10 cellular contexts compared by ENCODE assay signal in the genomic region with DNA sequence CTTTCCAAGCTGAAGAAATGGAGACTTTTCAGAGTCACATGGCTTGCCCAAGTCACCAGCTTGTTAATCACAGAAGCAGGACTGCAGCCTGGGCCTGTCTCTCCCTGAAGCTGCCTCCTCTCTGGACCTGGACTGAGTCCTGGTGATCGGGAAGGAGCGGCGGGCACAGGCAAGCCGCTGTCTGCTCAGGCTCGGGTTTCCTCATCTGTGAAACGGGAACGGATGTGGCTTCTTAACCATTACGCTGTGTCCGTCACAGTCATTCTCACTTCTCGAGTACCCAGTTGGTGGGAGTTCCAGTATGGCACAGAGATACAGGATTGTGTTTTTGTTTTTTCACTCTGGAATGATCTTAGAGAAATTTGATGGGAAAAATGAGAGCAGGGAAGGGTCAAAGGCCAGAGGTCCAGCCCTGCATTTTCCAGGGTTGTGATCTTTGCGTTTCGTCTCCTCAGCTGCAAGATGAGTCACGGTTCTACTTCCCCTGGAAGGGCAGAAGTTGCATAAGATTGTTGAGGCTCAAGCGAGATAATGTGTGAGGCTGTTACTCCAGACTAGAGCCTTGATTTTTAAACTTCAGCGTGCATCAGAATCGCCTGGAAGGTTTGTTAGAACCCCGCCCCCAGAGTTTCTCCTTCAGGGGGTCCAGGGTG. TPM values are rescaled to one million over a fixed set of nuclear protein-coding genes. Genes with fewer than 3 reads are reported as not detected.
DNase-seq lines count a peak whose midpoint lies in the region; ATAC-seq and TF ChIP-seq lines count a peak whose summit lies in the region.
"Had no signal": no experiment of that assay in that cellular context is flagged by ENCODE, and none has a peak within 500 bp of the region (broad histone marks: within the 10 kb centered on the region; RNA-seq: fewer than 3 reads in every experiment).

No MANE protein-coding gene starts in this region.

- H3K18ac ChIP-seq in trophoblast cell (ENCODE audit: low read length): no peak overlapping the region

- no peak overlapping the region for H2BK120ac ChIP-seq in trophoblast cell (ENCODE audit: insufficient read depth, low read length, poor library complexity)

- H4K20me1 ChIP-seq in fibroblast of lung (ENCODE audit: control insufficient read depth, extremely low read depth, insufficient read depth, low read length): no peaks in the 10 kb centered on the region

- no peak overlapping the region for H4K12ac ChIP-seq in trophoblast cell (ENCODE audit: low read depth, low read length)

- TF ChIP-seq CTCF in GM12865 (IDR thresholded peaks at IDR 0.05; ENCODE audit: insufficient read depth, low read depth, low read length, missing control alignments) (no peak), fibroblast of lung (conservative IDR thresholded peaks at IDR 0.05 in 1 of 2, IDR thresholded peaks at IDR 0.05 in 1 of 2; ENCODE audit: low read depth in 1 of 2, low read length in 2 of 2) (no peak)

- no peak overlapping the region for H3K14ac ChIP-seq in trophoblast cell (ENCODE audit: low read length)

- H3K4me3 ChIP-seq in GM12865 (ENCODE audit: low read depth, low read length) (no peak overlapping the region), fibroblast of lung (replicated peaks in 1 of 4; ENCODE audit: control extremely low read depth in 1 of 4, insufficient read depth in 1 of 4, low read depth in 3 of 4, low read length in 4 of 4) (no peak overlapping the region), trophoblast cell (ENCODE audit: low read depth, low read length) (no peak overlapping the region)
- H3K4me3 ChIP-seq: cardiac muscle cell, prostate gland had no signal

- no CpG with 5 or more reads among the region's 17 CpGs for WGBS in trophoblast cell (ENCODE audit: extremely low coverage, insufficient coverage, insufficient read length)

- H3K27me3 ChIP-seq in fibroblast of lung (ENCODE audit: control insufficient read depth, insufficient read depth, low read length) (peaks cover 18% of the 10 kb centered on the region), trophoblast cell (ENCODE audit: insufficient read depth, low read length) (no peaks in the 10 kb centered on the region)
- H3K27me3 ChIP-seq: cardiac muscle cell had no signal

- H3K23ac ChIP-seq in trophoblast cell (ENCODE audit: low read length): no peak overlapping the region

- H3K79me1 ChIP-seq in trophoblast cell (ENCODE audit: low read length): no peaks in the 10 kb centered on the region

- H3K4me1 ChIP-seq in fibroblast of lung (ENCODE audit: control insufficient read depth, extremely low read depth, insufficient read depth, low read length) (no peaks in the 10 kb centered on the region), trophoblast cell (ENCODE audit: control insufficient read depth in 1 of 2, insufficient read depth in 2 of 2, low read length in 2 of 2) (peaks cover 0 to 5% of the 10 kb centered on the region in 2 experiments)
- H3K4me1 ChIP-seq: prostate gland had no signal

- H2AK5ac ChIP-seq in trophoblast cell (ENCODE audit: low read length): no peak overlapping the region

- H3K27ac ChIP-seq in fibroblast of lung (ENCODE audit: insufficient read depth, low read length): no peak overlapping the region
- no peak overlapping the region for H3K27ac ChIP-seq in trophoblast cell (ENCODE audit: low read depth, low read length)
- H3K27ac ChIP-seq: cardiac muscle cell, prostate gland had no signal

- H3K4me2 ChIP-seq in fibroblast of lung (ENCODE audit: extremely low read depth, insufficient read depth, low read length) (no peak overlapping the region), trophoblast cell (ENCODE audit: low read length) (no peak overlapping the region)

- H2AFZ ChIP-seq in fibroblast of lung (ENCODE audit: low read length) (no peak overlapping the region), trophoblast cell (ENCODE audit: insufficient read depth, low read length, poor library complexity) (no peak overlapping the region)

- H3K79me2 ChIP-seq in fibroblast of lung (ENCODE audit: control insufficient read depth, insufficient read depth, low read length): no peaks in the 10 kb centered on the region
- H3K79me2 ChIP-seq in trophoblast cell (ENCODE audit: control insufficient read depth, insufficient read depth, low read length, poor library complexity): no peaks in the 10 kb centered on the region

- H3K9ac ChIP-seq in fibroblast of lung (ENCODE audit: insufficient read depth, low read length): no peak overlapping the region
- no peak overlapping the region for H3K9ac ChIP-seq in trophoblast cell (ENCODE audit: low read length)

- no peak overlapping the region for H4K91ac ChIP-seq in trophoblast cell (ENCODE audit: low read depth, low read length)

- H3K36me3 ChIP-seq in fibroblast of lung (ENCODE audit: control insufficient read depth, insufficient read depth, low read length) (no peaks in the 10 kb centered on the region), trophoblast cell (ENCODE audit: control insufficient read depth in 1 of 2, insufficient read depth in 2 of 2, low read length in 2 of 2) (no peaks in the 10 kb centered on the region)
- H3K36me3 ChIP-seq: cardiac muscle cell, prostate gland had no signal

- no peak overlapping the region for H4K8ac ChIP-seq in trophoblast cell (ENCODE audit: low read depth, low read length)

- H2BK5ac ChIP-seq in trophoblast cell (ENCODE audit: low read depth, low read length, poor library complexity): no peak overlapping the region

- ATAC-seq in HG03045 (IDR thresholded peaks at IDR 0.05; ENCODE audit: unreplicated experiment): no peak
- ATAC-seq in HG03460 (IDR thresholded peaks at IDR 0.05; ENCODE audit: unreplicated experiment): no peak

- DNase-seq in GM12865 (ENCODE audit: low read depth): peak; percentile 67
- DNase-seq in RPMI7951 (ENCODE audit: low read depth): peak; percentile 70
- DNase-seq in fibroblast of lung (ENCODE audit: low read depth in 2 of 2): peak; percentile 45 to 72
- DNase-seq in trophoblast cell: peak; percentile 22 to 63
- no peak for DNase-seq in NCI-H2107 treated with DMSO at 0.1 percent for 48 hours (lab: John Stamatoyannopoulos, UW; ENCODE audit: unreplicated experiment)
- DNase-seq in NCI-H2196 (lab: John Stamatoyannopoulos, UW; ENCODE audit: unreplicated experiment): no peak

- no peaks in the 10 kb centered on the region for H3K9me3 ChIP-seq in fibroblast of lung (ENCODE audit: control insufficient read depth, insufficient read depth, low read depth, low read length)
- H3K9me3 ChIP-seq in trophoblast cell (ENCODE audit: insufficient read depth, low read depth, low read length): peaks cover 13% of the 10 kb centered on the region
- H3K9me3 ChIP-seq: prostate gland had no signal

- H3K4ac ChIP-seq in trophoblast cell (ENCODE audit: low read depth, low read length): no peak overlapping the region

- no peak overlapping the region for H2BK12ac ChIP-seq in trophoblast cell (ENCODE audit: low read length)

RNA-seq across cellular contexts. Expression of a gene that starts 7.6 kb away (rescaled TPM):
- total RNA-seq in RPMI7951 (2014; rRNA removed; shearing (Covaris generic)): not detected in 2 replicates
- total RNA-seq in fibroblast of lung: not detected in 2 replicates
- polyA plus RNA-seq in fibroblast of lung: not detected in 2 replicates
- not detected in 2 replicates for polyA plus RNA-seq in fibroblast of lung (2012)
- polyA minus RNA-seq in fibroblast of lung (ENCODE audit: low replicate concordance): not detected in 2 replicates
- 0.04 and 0.07 TPM in 2 replicates for polyA plus RNA-seq in trophoblast cell (2013)
- total RNA-seq: cardiac muscle cell, prostate gland had no signal
- polyA plus RNA-seq: cardiac muscle cell had no signal

Comparison
In these comparisons a context has a peak if more than half of its experiments do, and no peak if none do; other contexts are left out.
1. DNase-seq: peak in GM12865 (single experiment), RPMI7951 (single experiment), fibroblast of lung (2 of 2) and trophoblast cell (2 of 2); none in NCI-H2107 treated with DMSO at 0.1 percent for 48 hours (single experiment) and NCI-H2196 (single experiment).